17 cellular contexts compared by ENCODE assay signal in genomic region chr7:107865956-107866775, GRCh38. TPM values are rescaled to one million over a fixed set of nuclear protein-coding genes. Genes with fewer than 3 reads are reported as not detected.
A peak's percentile ranks its signal among the peaks of the same experiment; 100 is the strongest.
DNase-seq lines count a peak whose midpoint lies in the region; ATAC-seq, FAIRE-seq and TF ChIP-seq lines count a peak whose summit lies in the region.
"Had no signal": no experiment of that assay in that cellular context is flagged by ENCODE, and none has a peak within 500 bp of the region (broad histone marks: within the 10 kb centered on the region; RNA-seq: fewer than 3 reads in every experiment).

No MANE protein-coding gene starts in this region.

- H3K9me3 Mint-ChIP-seq in natural killer cell = no peaks in the 10 kb centered on the region
- H3K9me3 Mint-ChIP-seq in natural killer cell treated with Interleukin-12 subunit alpha and Interleukin-12 subunit beta and Interleukin-15 and Interleukin-18, amount 100 ng/mL, for 72 hours = no peaks in the 10 kb centered on the region
- no peaks in the 10 kb centered on the region for H3K9me3 Mint-ChIP-seq in stimulated activated naive CD8-positive, alpha-beta T cell treated with anti-CD3 and anti-CD28 coated beads, Interleukin-15, amount 100 ng/mL, for 72 hours
- H3K9me3 Mint-ChIP-seq: brain, WTC11 had no signal

- H3K4me1 Mint-ChIP-seq in natural killer cell (peaks cover 9 to 17% of the 10 kb centered on the region in 2 donors), T-helper 17 cell (peaks cover 23% of the 10 kb centered on the region)
- peaks cover 6 to 8% of the 10 kb centered on the region in 2 donors for H3K4me1 Mint-ChIP-seq in natural killer cell treated with Interleukin-12 subunit alpha and Interleukin-12 subunit beta and Interleukin-15 and Interleukin-18, amount 100 ng/mL, for 72 hours (ENCODE audit: low read depth in 2 of 2)
- peaks cover 28% of the 10 kb centered on the region for H3K4me1 Mint-ChIP-seq in stimulated activated naive CD8-positive, alpha-beta T cell treated with anti-CD3 and anti-CD28 coated beads, Interleukin-15, amount 100 ng/mL, for 72 hours
- H3K4me1 Mint-ChIP-seq: B cell, brain, WTC11 had no signal

- H3K27me3 Mint-ChIP-seq in natural killer cell (ENCODE audit: low read depth in 2 of 2) (no peaks in the 10 kb centered on the region), T-helper 17 cell (no peaks in the 10 kb centered on the region)
- H3K27me3 Mint-ChIP-seq in natural killer cell treated with Interleukin-12 subunit alpha and Interleukin-12 subunit beta and Interleukin-15 and Interleukin-18, amount 100 ng/mL, for 72 hours = peaks cover 0 to 8% of the 10 kb centered on the region in 2 donors
- H3K27me3 Mint-ChIP-seq in stimulated activated naive CD8-positive, alpha-beta T cell treated with anti-CD3 and anti-CD28 coated beads, Interleukin-15, amount 100 ng/mL, for 72 hours = no peaks in the 10 kb centered on the region

- H3K4me3 ChIP-seq in bronchial epithelial cell (ENCODE audit: low read depth, low read length) = no peak overlapping the region
- H3K4me3 ChIP-seq: left ventricle myocardium inferior had no signal

- no peaks in the 10 kb centered on the region for H3K27me3 ChIP-seq in bronchial epithelial cell (ENCODE audit: control insufficient read depth, insufficient read depth, low read length)

- intact Hi-C loops in natural killer cell (cut with micrococcal nuclease) = no loop called here

- no peaks in the 10 kb centered on the region for H3K36me3 ChIP-seq in bronchial epithelial cell (ENCODE audit: control insufficient read depth, insufficient read depth, low read length)
- H3K36me3 ChIP-seq: left ventricle myocardium inferior had no signal

- peak in 2 of 3 donors; percentile 40 to 52 for ATAC-seq in natural killer cell
- ATAC-seq in natural killer cell treated with Interleukin-12 subunit alpha and Interleukin-12 subunit beta and Interleukin-15 and Interleukin-18, amount 100 ng/mL, for 72 hours = no peak
- ATAC-seq in T-helper 17 cell = no peak
- ATAC-seq in stimulated activated naive CD8-positive, alpha-beta T cell treated with anti-CD3 and anti-CD28 coated beads, Interleukin-15, amount 100 ng/mL, for 72 hours = peak; percentile 89
- ATAC-seq in GM19035 (IDR thresholded peaks at IDR 0.05; ENCODE audit: unreplicated experiment) = no peak
- no peak for ATAC-seq in HG02642 (IDR thresholded peaks at IDR 0.05; ENCODE audit: poor library complexity, unreplicated experiment)
- ATAC-seq: WTC11 had no signal

- DNase-seq in natural killer cell (no peak), T-helper 17 cell (no peak), bronchial epithelial cell (ENCODE audit: low read depth) (peak; percentile 68), AG08395 (ENCODE audit: low spot score) (no peak)
- no peak for DNase-seq in natural killer cell treated with Interleukin-12 subunit alpha and Interleukin-12 subunit beta and Interleukin-15 and Interleukin-18, amount 100 ng/mL, for 72 hours (ENCODE audit: low spot score)
- DNase-seq in stimulated activated naive CD8-positive, alpha-beta T cell treated with anti-CD3 and anti-CD28 coated beads, Interleukin-15, amount 100 ng/mL, for 72 hours = peak in 1 of 2 donors; percentile 53
- DNase-seq: DMS53, left ventricle myocardium inferior, NCI-H1930, NCI-H510A treated with DMSO at 0.1 percent for 48 hours, small intestine had no signal

- H3K27ac Mint-ChIP-seq in natural killer cell (peak overlapping the region; percentile 82 to 89), T-helper 17 cell (peak overlapping the region; percentile 84)
- peak overlapping the region in 1 of 2 donors; percentile 71 for H3K27ac Mint-ChIP-seq in natural killer cell treated with Interleukin-12 subunit alpha and Interleukin-12 subunit beta and Interleukin-15 and Interleukin-18, amount 100 ng/mL, for 72 hours
- H3K27ac Mint-ChIP-seq in stimulated activated naive CD8-positive, alpha-beta T cell treated with anti-CD3 and anti-CD28 coated beads, Interleukin-15, amount 100 ng/mL, for 72 hours = peak overlapping the region; percentile 89 to 93
- H3K27ac Mint-ChIP-seq: B cell, brain, WTC11 had no signal

- TF ChIP-seq CTCF in natural killer cell (IDR thresholded peaks at IDR 0.05) (no peak), bronchial epithelial cell (IDR thresholded peaks at IDR 0.05; ENCODE audit: insufficient read depth, low read length, severe bottlenecking) (no peak)

- no peak for FAIRE-seq in bronchial epithelial cell (lab: Jason Lieb, UNC)
- FAIRE-seq: GM19239 had no signal

- peak overlapping the region; percentile 32 for H3K4me3 Mint-ChIP-seq in natural killer cell
- no peak overlapping the region for H3K4me3 Mint-ChIP-seq in natural killer cell treated with Interleukin-12 subunit alpha and Interleukin-12 subunit beta and Interleukin-15 and Interleukin-18, amount 100 ng/mL, for 72 hours
- peak overlapping the region; percentile 28 for H3K4me3 Mint-ChIP-seq in T-helper 17 cell
- peak overlapping the region; percentile 24 to 41 for H3K4me3 Mint-ChIP-seq in stimulated activated naive CD8-positive, alpha-beta T cell treated with anti-CD3 and anti-CD28 coated beads, Interleukin-15, amount 100 ng/mL, for 72 hours
- H3K4me3 Mint-ChIP-seq: B cell, brain, WTC11 had no signal

- H3K36me3 Mint-ChIP-seq in natural killer cell = no peaks in the 10 kb centered on the region
- no peaks in the 10 kb centered on the region for H3K36me3 Mint-ChIP-seq in natural killer cell treated with Interleukin-12 subunit alpha and Interleukin-12 subunit beta and Interleukin-15 and Interleukin-18, amount 100 ng/mL, for 72 hours
- peaks cover 2% of the 10 kb centered on the region for H3K36me3 Mint-ChIP-seq in T-helper 17 cell (ENCODE audit: low read depth)
- H3K36me3 Mint-ChIP-seq: brain, WTC11 had no signal

- no peaks in the 10 kb centered on the region for H3K9me3 ChIP-seq in T-helper 17 cell (ENCODE audit: control insufficient read depth, low read length, poor library complexity, severe bottlenecking)
- H3K9me3 ChIP-seq: left ventricle myocardium inferior had no signal

RNA-seq across cellular contexts. Expression of gene DLD, which starts 24.8 kb away (rescaled TPM):
- total RNA-seq in natural killer cell (10 to 100 TPM; 72.2 to 81.4 (median 80.9) TPM), T-helper 17 cell (10 to 100 TPM; 49.4 to 64.5 TPM), bronchial epithelial cell (43.7 and 52.6 TPM in 2 replicates)
- total RNA-seq in natural killer cell treated with Interleukin-12 subunit alpha and Interleukin-12 subunit beta and Interleukin-15 and Interleukin-18, amount 100 ng/mL, for 72 hours = 10 to 100 TPM; 67.7 to 85.5 TPM

Comparison
In these comparisons a context has a peak if more than half of its experiments do, and no peak if none do; other contexts are left out.
1. ATAC-seq: peak in natural killer cell (2 of 3) and stimulated activated naive CD8-positive, alpha-beta T cell treated with anti-CD3 and anti-CD28 coated beads, Interleukin-15, amount 100 ng/mL, for 72 hours (single experiment); none in natural killer cell treated with Interleukin-12 subunit alpha and Interleukin-12 subunit beta and Interleukin-15 and Interleukin-18, amount 100 ng/mL, for 72 hours (0 of 2), T-helper 17 cell (single experiment), GM19035 (single experiment) and HG02642 (single experiment).